Comparison of ENCODE assay signal across 7 cellular contexts in genomic region chr5:137344723-137345322, GRCh38.
A peak's percentile ranks its signal among the peaks of the same experiment; 100 is the strongest.
DNase-seq lines count a peak whose midpoint lies in the region; ATAC-seq, FAIRE-seq and TF ChIP-seq lines count a peak whose summit lies in the region.

No MANE protein-coding gene starts in this region.

- 22% methylated on average over 6 of the region's 6 CpGs; no CpG with 5 or more reads in 1 of the 2 experiments for WGBS in H1 (ENCODE audit: extremely low coverage in 1 of 2, insufficient coverage in 1 of 2, insufficient read length in 1 of 2, insufficient replicate concordance in 2 of 2, low coverage in 1 of 2, low lambda C conversion rate in 2 of 2, missing lambda C conversion rate in 1 of 2), 2 experiments

- BruUV-seq in PC-9 (replicated peaks; lab: Mats Ljungman, UMichigan): no TSS peak

- H3K4me1 ChIP-seq in PC-9 (replicated peaks; ENCODE audit: insufficient read depth) (peaks cover 25% of the 10 kb centered on the region), H1 (replicated peaks in 1 of 4; ENCODE audit: control insufficient read depth in 3 of 4, insufficient read depth in 4 of 4, low read length in 3 of 4) (peaks cover 0 to 5% (median 2%) of the 10 kb centered on the region in 4 experiments; a peak in 2 of 7 replicates)

- H2BK5ac ChIP-seq in H1 (ENCODE audit: low read depth, low read length): no peak overlapping the region

- H3K79me2 ChIP-seq in PC-9 (ENCODE audit: low read depth) (no peaks in the 10 kb centered on the region), H1 (ENCODE audit: control insufficient read depth in 1 of 2, insufficient read depth in 2 of 2, low read length in 2 of 2) (no peaks in the 10 kb centered on the region)

- no peaks in the 10 kb centered on the region for H3K36me3 Mint-ChIP-seq in nephron progenitor cell (ENCODE audit: low read depth)

- FAIRE-seq in H1 (lab: Jason Lieb, UNC): peak; percentile 78

- H3K4me3 ChIP-seq in PC-9 (no peak overlapping the region), H1 (ENCODE audit: extremely low read depth in 1 of 4, insufficient read depth in 2 of 4, low read depth in 3 of 4, low read length in 4 of 4) (no peak overlapping the region)

- 0 out of 2 replicates have a peak overlapping the region, but pooled peaks have one; percentile 48 for H3K18ac ChIP-seq in H1 (ENCODE audit: extremely low read depth, low read length)

- ATAC-seq in HG03045 (IDR thresholded peaks at IDR 0.05; ENCODE audit: unreplicated experiment) (no peak), GM21737 (IDR thresholded peaks at IDR 0.05; ENCODE audit: unreplicated experiment) (no peak)

- H3K4me1 Mint-ChIP-seq in nephron progenitor cell: no peaks in the 10 kb centered on the region

- no peaks in the 10 kb centered on the region for H3K9me3 Mint-ChIP-seq in nephron progenitor cell

- H3K9ac ChIP-seq in H1 (replicated peaks in 1 of 4; ENCODE audit: extremely low read depth in 1 of 4, low read depth in 3 of 4, low read length in 3 of 4): no peak overlapping the region

- peaks cover 20% of the 10 kb centered on the region for H3K27me3 Mint-ChIP-seq in nephron progenitor cell (ENCODE audit: low read depth, poor library complexity)

- TF ChIP-seq POLR2A in H1 (IDR thresholded peaks at IDR 0.05; ENCODE audit: control extremely low read depth in 1 of 2, low read depth in 2 of 2, low read length in 2 of 2): no peak

- H3K4me2 ChIP-seq in PC-9 (no peak overlapping the region), H1 (ENCODE audit: insufficient read depth in 1 of 2, low read depth in 2 of 2, low read length in 2 of 2) (no peak overlapping the region)

- no peak overlapping the region for H3K4ac ChIP-seq in H1 (replicated peaks; ENCODE audit: insufficient read length, low read depth, low read length)

- TF ChIP-seq EP300 in H1 (IDR thresholded peaks at IDR 0.05; ENCODE audit: borderline replicate concordance in 1 of 2, low read depth in 2 of 2, low read length in 2 of 2): no peak

- H3K27me3 ChIP-seq in PC-9 (ENCODE audit: insufficient read depth, low read depth): no peaks in the 10 kb centered on the region
- no peaks in the 10 kb centered on the region for H3K27me3 ChIP-seq in H1 (replicated peaks in 1 of 4; ENCODE audit: control insufficient read depth in 3 of 4, extremely low read depth in 1 of 4, insufficient read depth in 3 of 4, low read length in 3 of 4)

- peak; percentile 86 for TF ChIP-seq CTCF in PC-9 (conservative IDR thresholded peaks at IDR 0.05)
- TF ChIP-seq CTCF in H1 (IDR thresholded peaks at IDR 0.05; ENCODE audit: control extremely low read depth in 1 of 3, insufficient read depth in 1 of 3, low read depth in 1 of 3, low read length in 3 of 3): peak in 2 of 3 experiments; percentile 78 to 86; a peak in 3 of 4 replicates
- peak; percentile 88 for TF ChIP-seq CTCF in nephron progenitor cell (IDR thresholded peaks at IDR 0.05)

- H3K56ac ChIP-seq in H1 (replicated peaks; ENCODE audit: insufficient read length, low read depth, low read length): no peak overlapping the region

- H3K23me2 ChIP-seq in H1 (ENCODE audit: low read depth, low read length): no peaks in the 10 kb centered on the region

- H3K36me3 ChIP-seq in PC-9 (ENCODE audit: low read depth) (no peaks in the 10 kb centered on the region), H1 (ENCODE audit: control insufficient read depth in 2 of 4, insufficient read depth in 4 of 4, low read length in 3 of 4) (no peaks in the 10 kb centered on the region)

- TF ChIP-seq RAD21 in H1 (IDR thresholded peaks at IDR 0.05 in 1 of 2, conservative IDR thresholded peaks at IDR 0.05 in 1 of 2; ENCODE audit: low read depth in 2 of 2, low read length in 2 of 2): peak; percentile 77 to 83

- H3K27ac Mint-ChIP-seq in nephron progenitor cell: no peak overlapping the region

- H3K9me3 ChIP-seq in PC-9 (ENCODE audit: insufficient read depth, low read depth) (no peaks in the 10 kb centered on the region), H1 (ENCODE audit: insufficient read depth in 2 of 2, low read depth in 1 of 2, low read length in 1 of 2) (no peaks in the 10 kb centered on the region)

- no peaks in the 10 kb centered on the region for H3K79me1 ChIP-seq in H1 (ENCODE audit: low read depth, low read length)

- no peak overlapping the region for H4K91ac ChIP-seq in H1 (replicated peaks; ENCODE audit: insufficient read length, low read length)

- H3K9me2 ChIP-seq in PC-9 (ENCODE audit: insufficient read depth): no peaks in the 10 kb centered on the region

- H3K23ac ChIP-seq in H1 (ENCODE audit: insufficient read length): no peak overlapping the region

- no peak overlapping the region for H4K5ac ChIP-seq in H1 (ENCODE audit: insufficient read length, low read depth, low read length)

- POLR2A ChIA-PET in PC-9 (lab: Charles Lee; ENCODE audit: unreplicated experiment): no interaction called here
- POLR2A ChIA-PET in H1 (lab: Charles Lee; ENCODE audit: partially characterized antibody): interaction anchor here (0.9 kb wide), 1 partner anchor 153 kb away, joined by 4 read pairs; no protein-coding TSS in a partner anchor

- no peaks in the 10 kb centered on the region for H4K20me1 ChIP-seq in PC-9 (ENCODE audit: insufficient read depth)
- H4K20me1 ChIP-seq in H1 (replicated peaks in 1 of 2; ENCODE audit: control insufficient read depth in 1 of 2, insufficient read depth in 2 of 2, low read length in 2 of 2): no peaks in the 10 kb centered on the region

- no peak overlapping the region for H2BK15ac ChIP-seq in H1 (ENCODE audit: low read length)

- no peak overlapping the region for H3K27ac ChIP-seq in PC-9
- H3K27ac ChIP-seq in H1 (ENCODE audit: low read depth, low read length): no peak overlapping the region

- no peak overlapping the region for H2BK20ac ChIP-seq in H1 (ENCODE audit: low read length)

- H2AFZ ChIP-seq in PC-9 (no peak overlapping the region), H1 (ENCODE audit: low read length) (no peak overlapping the region)

- intact Hi-C loops in PC-9 (cut with micrococcal nuclease; ENCODE audit: unreplicated experiment): no loop called here

- no peak overlapping the region; the same call in 1 of the 2 replicates for H2BK12ac ChIP-seq in H1 (ENCODE audit: low read depth, low read length)

- H3K4me3 Mint-ChIP-seq in nephron progenitor cell: no peak overlapping the region

- H3F3A ChIP-seq in PC-9 (ENCODE audit: insufficient read depth, low read depth): peaks cover 12% of the 10 kb centered on the region

- DNase-seq in DMS53 (lab: John Stamatoyannopoulos, UW): peak; percentile 67
- DNase-seq in HCEC 1CT: peak; percentile 5
- no peak for DNase-seq in PC-9
- DNase-seq in H1 (ENCODE audit: low read depth in 1 of 2, low spot score in 2 of 2): peak; percentile 9 to 82
- peak; percentile 56 for DNase-seq in nephron progenitor cell

- no peak overlapping the region for H3K14ac ChIP-seq in H1 (ENCODE audit: insufficient read length)

- CTCF ChIA-PET in PC-9 (lab: Charles Lee) (interaction anchor here (0.6 to 1.2 kb wide), 3 partner anchors 9 to 25 kb away, joined by 4 to 11 read pairs (median 4); no protein-coding TSS in a partner anchor), H1 (lab: Charles Lee; ENCODE audit: partially characterized antibody) (interaction anchor here (0.6 to 10.1 kb wide), 50 partner anchors 8 to 575 kb away, joined by 3 to 80 read pairs (median 5); partner anchors contain the start of gene SPOCK1)

- H2AK5ac ChIP-seq in H1 (ENCODE audit: low read depth, low read length): no peak overlapping the region

- H4K8ac ChIP-seq in H1 (ENCODE audit: extremely low read depth, insufficient read depth, low read length): no peak overlapping the region

- no peak overlapping the region for H2BK120ac ChIP-seq in H1 (replicated peaks; ENCODE audit: low read depth, low read length)

TF ChIP-seq in H1, 55 proteins besides CTCF, POLR2A, EP300 and RAD21:
- no peak for TF ChIP-seq POLR2AphosphoS5 (IDR thresholded peaks at IDR 0.05; ENCODE audit: low read depth, low read length)
- no peak for TF ChIP-seq SIN3A (conservative IDR thresholded peaks at IDR 0.05 in 1 of 2, IDR thresholded peaks at IDR 0.05 in 1 of 2; ENCODE audit: low read depth in 1 of 2, low read length in 2 of 2)
- 0 out of 2 replicates have a peak, but pooled peaks have one; percentile 6 for TF ChIP-seq JUN (IDR thresholded peaks at IDR 0.05; ENCODE audit: low read depth, low read length)
- TF ChIP-seq TAF7 (optimal IDR thresholded peaks at IDR 0.05; ENCODE audit: borderline replicate concordance, low read depth, low read length): no peak
TF ChIP-seq in H1: peak in this region for 1.

Comparison
In these comparisons a context has a peak if more than half of its experiments do, and no peak if none do; other contexts are left out.
1. DNase-seq: peak in DMS53 (single experiment), HCEC 1CT (single experiment), H1 (2 of 2) and nephron progenitor cell (single experiment); none in PC-9 (0 of 2).
2. Peak in every context shown above with its lines, with median percentiles within 50 percentile points of each other: CTCF ChIP-seq.